In the genomic region with DNA sequence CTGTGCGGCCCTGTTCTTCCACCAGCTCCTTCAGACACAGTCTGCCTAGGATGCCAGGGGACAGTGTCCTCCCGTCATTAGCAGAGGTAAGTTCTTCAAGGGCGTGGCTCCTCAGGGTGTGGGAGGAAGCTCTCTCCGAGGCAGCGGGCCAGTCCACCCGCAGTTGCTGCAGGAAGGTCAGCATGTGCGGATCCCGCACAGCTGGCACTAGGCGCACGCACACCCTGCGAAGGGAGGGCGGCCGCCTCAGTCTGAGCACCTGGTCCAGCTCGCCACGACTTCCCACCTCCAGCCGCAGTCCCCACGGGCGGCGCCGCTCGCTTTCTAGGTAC, we compare ENCODE assay signal across 8 cellular contexts. TPM values are rescaled to one million over a fixed set of nuclear protein-coding genes. Genes with fewer than 3 reads are reported as not detected.
DNase-seq lines count a peak whose midpoint lies in the region; ATAC-seq and TF ChIP-seq lines count a peak whose summit lies in the region.

No MANE protein-coding gene starts in this region.

- H3K4me3 Mint-ChIP-seq in MCF 10A (ENCODE audit: unreplicated experiment): peak overlapping the region; percentile 89

- BruUV-seq in MCF 10A (replicated peaks; lab: Mats Ljungman, UMichigan): no TSS peak

- H3K9me2 ChIP-seq in Loucy (replicated peaks; ENCODE audit: low read depth, low read length): no peaks in the 10 kb centered on the region

- H3K9me3 ChIP-seq in Loucy (ENCODE audit: insufficient read depth, low read depth, low read length) (no peaks in the 10 kb centered on the region), muscle layer of duodenum (ENCODE audit: control insufficient read depth in 1 of 2, low read length in 2 of 2) (no peaks in the 10 kb centered on the region)

- CTCF ChIA-PET in MCF 10A (lab: Yijun Ruan, JAX): interaction anchor here (1.1 to 2.4 kb wide), 3 partner anchors 10 to 30 kb away, joined by 3 to 7 read pairs (median 5); no protein-coding TSS in a partner anchor

- peak overlapping the region; percentile 98 for H3K27ac ChIP-seq in C4-2B
- H3K27ac ChIP-seq in muscle layer of duodenum (ENCODE audit: low read length): peak overlapping the region; percentile 4

- no peaks in the 10 kb centered on the region for H3K27me3 Mint-ChIP-seq in MCF 10A (ENCODE audit: insufficient read depth, unreplicated experiment)

- H3K4me1 ChIP-seq in Loucy (ENCODE audit: insufficient read depth, low read length, poor library complexity, severe bottlenecking) (peaks cover 15% of the 10 kb centered on the region), muscle layer of duodenum (ENCODE audit: control insufficient read depth in 1 of 2, insufficient read depth in 2 of 2, low read length in 2 of 2) (peaks cover 4 to 35% of the 10 kb centered on the region in 2 donors)

- no peaks in the 10 kb centered on the region for H3F3A ChIP-seq in Loucy (ENCODE audit: low read depth)

- H4K20me1 ChIP-seq in Loucy (ENCODE audit: insufficient read depth, low read length, poor library complexity, severe bottlenecking): peaks cover 62% of the 10 kb centered on the region

- H3K79me2 ChIP-seq in Loucy (ENCODE audit: insufficient read depth, low read length): peaks cover 59% of the 10 kb centered on the region

- intact Hi-C loops in MCF 10A (cut with micrococcal nuclease): no loop called here

- peak; percentile 37 for DNase-seq in MCF 10A (ENCODE audit: unreplicated experiment)
- no peak for DNase-seq in inferior parietal cortex (ENCODE audit: extremely low spot score)
- DNase-seq in NCI-H2029 treated with DMSO at 0.1 percent for 48 hours (lab: John Stamatoyannopoulos, UW): no peak
- no peak for DNase-seq in effector CD4-positive, alpha-beta T cell

- no peak overlapping the region for H2AFZ ChIP-seq in Loucy (ENCODE audit: low read length)

- POLR2A ChIA-PET in MCF 10A (lab: Yijun Ruan, JAX): interaction anchor here (0.7 to 9.9 kb wide), 14 partner anchors 9 to 453 kb away, joined by 3 to 251 read pairs (median 4); a partner anchor contains a TSS

- no peaks in the 10 kb centered on the region for H3K4me1 Mint-ChIP-seq in MCF 10A (ENCODE audit: insufficient read depth, unreplicated experiment)

- H3K36me3 Mint-ChIP-seq in MCF 10A (ENCODE audit: insufficient read depth, unreplicated experiment): peaks cover 64% of the 10 kb centered on the region

- no peak for ATAC-seq in HG03045 (IDR thresholded peaks at IDR 0.05; ENCODE audit: unreplicated experiment)

- peak overlapping the region; percentile 92 for H3K4me2 ChIP-seq in Loucy (ENCODE audit: low read depth, low read length, poor library complexity, severe bottlenecking)

- TF ChIP-seq CTCF in C4-2B (conservative IDR thresholded peaks at IDR 0.05): no peak
- TF ChIP-seq CTCF in Loucy (conservative IDR thresholded peaks at IDR 0.05; ENCODE audit: low read length): no peak
- TF ChIP-seq CTCF in MCF 10A (IDR thresholded peaks at IDR 0.05; ENCODE audit: unreplicated experiment): no peak

- no peaks in the 10 kb centered on the region for H3K9me3 Mint-ChIP-seq in MCF 10A (ENCODE audit: unreplicated experiment)

- peak overlapping the region; percentile 86 for H3K27ac Mint-ChIP-seq in MCF 10A (ENCODE audit: low read depth, unreplicated experiment)

- H3K4me3 ChIP-seq in Loucy (ENCODE audit: low read length, poor library complexity, severe bottlenecking): peak overlapping the region; percentile 91
- peak overlapping the region; percentile 72 to 88 for H3K4me3 ChIP-seq in muscle layer of duodenum (ENCODE audit: low read depth in 1 of 2, low read length in 2 of 2)

- no peak overlapping the region for H3K9ac ChIP-seq in Loucy (ENCODE audit: low read depth, low read length, poor library complexity, severe bottlenecking)

- peaks cover 43% of the 10 kb centered on the region; the same call in 1 of the 2 replicates for H3K36me3 ChIP-seq in Loucy (ENCODE audit: insufficient read depth, low read length)
- H3K36me3 ChIP-seq in muscle layer of duodenum (ENCODE audit: control insufficient read depth in 1 of 2, insufficient read depth in 2 of 2, low read length in 2 of 2): peaks cover 24 to 38% of the 10 kb centered on the region in 2 donors

- H3K27me3 ChIP-seq in Loucy (ENCODE audit: insufficient read depth, low read length, poor library complexity, severe bottlenecking) (no peaks in the 10 kb centered on the region), muscle layer of duodenum (ENCODE audit: low read depth, low read length) (no peaks in the 10 kb centered on the region)

RNA-seq across cellular contexts. Expression of a gene that starts 0.8 kb away (rescaled TPM):
- total RNA-seq in MCF 10A (2022): 41.8 and 42.7 TPM in 2 replicates

RNA-seq across cellular contexts. Expression of a gene that starts 4.3 kb away (rescaled TPM):
- 77.8 and 86.5 TPM in 2 replicates for total RNA-seq in MCF 10A (2022)

RNA-seq across cellular contexts. Expression of a gene that starts 10.4 kb away (rescaled TPM):
- total RNA-seq in MCF 10A (2022): 112 and 116 TPM in 2 replicates

RNA-seq across cellular contexts. Expression of a gene that starts 11.6 kb away (rescaled TPM):
- total RNA-seq in MCF 10A (2022): 317 and 476 TPM in 2 replicates

RNA-seq across cellular contexts. Expression of a gene that starts 27.6 kb away (rescaled TPM):
- total RNA-seq in MCF 10A (2022): 18.8 and 26.1 TPM in 2 replicates
